ENCODE assay signal across 21 cellular contexts in genomic region chr7:125857606-125858005, GRCh38.
A peak's percentile ranks its signal among the peaks of the same experiment; 100 is the strongest.
DNase-seq lines count a peak whose midpoint lies in the region; ATAC-seq, FAIRE-seq and TF ChIP-seq lines count a peak whose summit lies in the region.
"Had no signal": no experiment of that assay in that cellular context is flagged by ENCODE, and none has a peak within 500 bp of the region (broad histone marks: within the 10 kb centered on the region; RNA-seq: fewer than 3 reads in every experiment).

No MANE protein-coding gene starts in this region.

- no peak for ATAC-seq in upper lobe of left lung (ENCODE audit: low FRiP score in 2 of 2)
- ATAC-seq: GM23338, HCT116, K562, SK-N-SH treated with all-trans-retinoic acid at 6 μM for 48 hours had no signal

- H3F3A ChIP-seq in smooth muscle cell (ENCODE audit: low read depth), result no peaks in the 10 kb centered on the region

- H3K4me3 ChIP-seq in astrocyte (ENCODE audit: insufficient read depth, low read depth, low read length) (no peak overlapping the region), fibroblast of mammary gland (ENCODE audit: control insufficient read depth, low read depth, low read length) (no peak overlapping the region), smooth muscle cell (no peak overlapping the region), upper lobe of left lung (no peak overlapping the region)
- H3K4me3 ChIP-seq: GM23338, K562 had no signal

- TF ChIP-seq EP300 in upper lobe of left lung (IDR thresholded peaks at IDR 0.05), result no peak

- peaks cover 13% of the 10 kb centered on the region for H3K4me1 Mint-ChIP-seq in astrocyte (ENCODE audit: low read depth, unreplicated experiment)
- H3K4me1 Mint-ChIP-seq: GM23338 had no signal

- H3K27me3 Mint-ChIP-seq in astrocyte (ENCODE audit: low read depth, unreplicated experiment), result no peaks in the 10 kb centered on the region

- H3K4me2 ChIP-seq in astrocyte (ENCODE audit: low read length) (no peak overlapping the region), smooth muscle cell (peak overlapping the region; percentile 54)
- H3K4me2 ChIP-seq: GM23338 had no signal

- no peak overlapping the region for H3K4me3 Mint-ChIP-seq in astrocyte (ENCODE audit: unreplicated experiment)
- H3K4me3 Mint-ChIP-seq: GM23338 had no signal

- no peak for FAIRE-seq in astrocyte (lab: Jason Lieb, UNC)
- FAIRE-seq: D721Med, K562 had no signal

- no peaks in the 10 kb centered on the region for H3K9me3 ChIP-seq in astrocyte (ENCODE audit: insufficient read depth, low read depth, low read length)
- no peaks in the 10 kb centered on the region for H3K9me3 ChIP-seq in smooth muscle cell (replicated peaks; ENCODE audit: low read depth)
- peaks cover 0 to 4% (median 0%) of the 10 kb centered on the region in 4 donors for H3K9me3 ChIP-seq in upper lobe of left lung

- H3K27me3 ChIP-seq in astrocyte (ENCODE audit: insufficient read depth, low read length), result no peaks in the 10 kb centered on the region
- no peaks in the 10 kb centered on the region for H3K27me3 ChIP-seq in smooth muscle cell (ENCODE audit: low read depth)
- H3K27me3 ChIP-seq in upper lobe of left lung, result no peaks in the 10 kb centered on the region

- H3K36me3 ChIP-seq in astrocyte (ENCODE audit: insufficient read depth, low read length) (no peaks in the 10 kb centered on the region), smooth muscle cell (ENCODE audit: low read depth) (no peaks in the 10 kb centered on the region), upper lobe of left lung (no peaks in the 10 kb centered on the region)

- DNase-seq in HS-5 (ENCODE audit: low read depth), result peak; percentile 56
- peak; percentile 66 for DNase-seq in astrocyte (ENCODE audit: low read depth)
- peak; percentile 2 for DNase-seq in fibroblast of mammary gland (ENCODE audit: low read depth)
- no peak for DNase-seq in smooth muscle cell (lab: John Stamatoyannopoulos, UW; ENCODE audit: unreplicated experiment)
- no peak for DNase-seq in superior temporal gyrus (ENCODE audit: extremely low spot score)
- DNase-seq in upper lobe of left lung, result no peak
- DNase-seq in NK-92 treated with Interleukin-12 subunit alpha and Interleukin-12 subunit beta, amount 100 ng/mL, for 24 hours (lab: John Stamatoyannopoulos, UW), result no peak
- DNase-seq: ACHN, NCI-H1105 treated with DMSO at 0.1 percent for 48 hours, NCI-H1694 treated with DMSO at 0.1 percent for 48 hours, NCI-H2107, NCI-H510A treated with DMSO at 0.1 percent for 48 hours, NCI-H82, RPMI8226, SHP77 treated with DMSO at 0.1 percent for 48 hours had no signal

- H3K27ac Mint-ChIP-seq in astrocyte (ENCODE audit: unreplicated experiment), result peak overlapping the region; percentile 60
- H3K27ac Mint-ChIP-seq: GM23338 had no signal

- H3K4me1 ChIP-seq in astrocyte (ENCODE audit: insufficient read depth, low read length) (no peaks in the 10 kb centered on the region), smooth muscle cell (ENCODE audit: low read depth) (no peaks in the 10 kb centered on the region), upper lobe of left lung (no peaks in the 10 kb centered on the region)

- 57% methylated on average over 5 of the region's 5 CpGs for WGBS in smooth muscle cell (ENCODE audit: low lambda C conversion rate)
- WGBS in upper lobe of left lung, 2 donors, result 77 to 82% methylated on average over 5 of the region's 5 CpGs

- TF ChIP-seq CTCF in astrocyte (IDR thresholded peaks at IDR 0.05; ENCODE audit: insufficient read depth, low read depth, low read length), result no peak
- no peak for TF ChIP-seq CTCF in fibroblast of mammary gland (conservative IDR thresholded peaks at IDR 0.05; ENCODE audit: control insufficient read depth, insufficient read depth, low read depth, low read length)
- no peak for TF ChIP-seq CTCF in smooth muscle cell (IDR thresholded peaks at IDR 0.05; ENCODE audit: borderline replicate concordance, insufficient read depth, poor library complexity, severe bottlenecking)
- no peak for TF ChIP-seq CTCF in upper lobe of left lung (IDR thresholded peaks at IDR 0.05)

- H3K9ac ChIP-seq in astrocyte (ENCODE audit: low read length) (no peak overlapping the region), smooth muscle cell (ENCODE audit: low read depth) (no peak overlapping the region)

- H3K79me2 ChIP-seq in astrocyte (ENCODE audit: insufficient read depth, low read length) (no peaks in the 10 kb centered on the region), smooth muscle cell (ENCODE audit: low read depth) (no peaks in the 10 kb centered on the region)

- peaks cover 1% of the 10 kb centered on the region for H3K9me3 Mint-ChIP-seq in astrocyte (ENCODE audit: unreplicated experiment)

- no peak overlapping the region for H2AFZ ChIP-seq in astrocyte (ENCODE audit: low read depth, low read length)
- peak overlapping the region; percentile 62 for H2AFZ ChIP-seq in smooth muscle cell (ENCODE audit: low read depth)
- H2AFZ ChIP-seq: GM23338 had no signal

- no peaks in the 10 kb centered on the region for H3K36me3 Mint-ChIP-seq in astrocyte (ENCODE audit: low read depth, unreplicated experiment)

- no peaks in the 10 kb centered on the region for H4K20me1 ChIP-seq in astrocyte (ENCODE audit: insufficient read depth, low read length)
- H4K20me1 ChIP-seq in smooth muscle cell (ENCODE audit: low read depth), result no peaks in the 10 kb centered on the region

- TF ChIP-seq POLR2A in upper lobe of left lung (IDR thresholded peaks at IDR 0.05), result no peak

- H3K27ac ChIP-seq in astrocyte (ENCODE audit: low read depth, low read length) (no peak overlapping the region), smooth muscle cell (ENCODE audit: low read depth) (peak overlapping the region; percentile 44), upper lobe of left lung (no peak overlapping the region)
- H3K27ac ChIP-seq: C4-2B had no signal

Comparison
In these comparisons a context has a peak if more than half of its experiments do, and no peak if none do; other contexts are left out.
1. DNase-seq: peak in HS-5 (single experiment), astrocyte (single experiment) and fibroblast of mammary gland (single experiment); none in smooth muscle cell (single experiment), superior temporal gyrus (single experiment), upper lobe of left lung (0 of 2) and NK-92 treated with Interleukin-12 subunit alpha and Interleukin-12 subunit beta, amount 100 ng/mL, for 24 hours (single experiment).